In genomic region chr11:100612766-100613165, GRCh38 we compare ENCODE assay signal across 13 cellular contexts.
A peak's percentile ranks its signal among the peaks of the same experiment; 100 is the strongest.
DNase-seq lines count a peak whose midpoint lies in the region; ATAC-seq and TF ChIP-seq lines count a peak whose summit lies in the region.
"Had no signal": no experiment of that assay in that cellular context is flagged by ENCODE, and none has a peak within 500 bp of the region (broad histone marks: within the 10 kb centered on the region; RNA-seq: fewer than 3 reads in every experiment).

No MANE protein-coding gene starts in this region.

- no peak for TF ChIP-seq POLR2A in NB4 (IDR thresholded peaks at IDR 0.05; ENCODE audit: extremely low read depth, insufficient read length)

- H3K4me3 ChIP-seq in NB4 (ENCODE audit: low read depth, low read length) = no peak overlapping the region
- H3K4me3 ChIP-seq: upper lobe of right lung had no signal

- DNase-seq in AML-193 (lab: John Stamatoyannopoulos, UW) (peak; percentile 3), NB4 (ENCODE audit: low read depth) (peak; percentile 34), SW 1271 (lab: John Stamatoyannopoulos, UW) (no peak), DMS114 treated with DMSO at 0.1 percent for 48 hours (lab: John Stamatoyannopoulos, UW; ENCODE audit: unreplicated experiment) (no peak)
- no peak for DNase-seq in activated effector memory CD4-positive, alpha-beta T cell treated with Interleukin-2 at 50 U/mL for 16 hours
- DNase-seq in activated CD4-positive, CD25-positive, alpha-beta regulatory T cell treated with anti-CD3 and anti-CD28 coated beads, Interleukin-2, amount 50 U/mL, for 72 hours = no peak
- DNase-seq: activated CD8-positive, alpha-beta memory T cell treated with anti-CD3 and anti-CD28 coated beads, Interleukin-2, amount 10 ng/mL, durations not matched to agents 7 days and 5 days; erythroblast; immature natural killer cell; NCI-H2081 treated with DMSO at 0.1 percent for 48 hours; upper lobe of right lung had no signal

- ATAC-seq in GM19035 (IDR thresholded peaks at IDR 0.05; ENCODE audit: unreplicated experiment) = peak; percentile 95
- ATAC-seq in HG02885 (IDR thresholded peaks at IDR 0.05; ENCODE audit: poor library complexity, unreplicated experiment) = peak; percentile 97
- ATAC-seq: activated CD8-positive, alpha-beta memory T cell treated with anti-CD3 and anti-CD28 coated beads, Interleukin-2, amount 10 ng/mL, durations not matched to agents 7 days and 5 days; upper lobe of right lung had no signal

- TF ChIP-seq CTCF in NB4 (IDR thresholded peaks at IDR 0.05; ENCODE audit: low read depth, low read length) = no peak

Comparison
In these comparisons a context has a peak if more than half of its experiments do, and no peak if none do; other contexts are left out.
1. DNase-seq: peak in AML-193 (2 of 2) and NB4 (single experiment); none in SW 1271 (0 of 2), DMS114 treated with DMSO at 0.1 percent for 48 hours (single experiment), activated effector memory CD4-positive, alpha-beta T cell treated with Interleukin-2 at 50 U/mL for 16 hours (single experiment) and activated CD4-positive, CD25-positive, alpha-beta regulatory T cell treated with anti-CD3 and anti-CD28 coated beads, Interleukin-2, amount 50 U/mL, for 72 hours (single experiment).